Comparison of ENCODE assay signal across 8 cellular contexts in the genomic region with DNA sequence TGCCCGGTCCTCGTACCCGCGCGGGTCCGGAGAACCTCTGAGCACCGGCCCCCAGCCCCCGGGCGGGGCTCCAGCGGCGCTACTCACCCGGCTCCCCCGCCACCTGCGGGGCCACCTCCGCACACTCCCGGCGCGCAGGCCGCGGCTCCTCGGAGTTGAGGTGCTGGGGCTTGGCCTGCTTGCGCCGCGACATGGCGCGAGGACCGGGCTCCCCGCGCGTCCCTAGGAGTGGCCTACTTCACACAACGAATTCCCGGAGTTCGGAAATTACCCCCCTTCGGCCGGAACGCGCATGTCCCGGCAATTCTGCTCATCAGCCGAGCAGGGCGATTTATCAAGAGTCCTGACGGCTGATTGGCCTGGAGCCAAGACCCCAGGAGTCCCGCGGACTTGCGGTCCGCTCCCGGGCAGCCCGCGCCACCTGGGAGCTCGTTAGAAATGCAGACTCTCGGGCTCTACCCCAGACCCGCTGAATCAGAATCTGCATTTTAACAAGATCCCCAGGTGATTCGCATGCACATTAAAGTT.
A peak's percentile ranks its signal among the peaks of the same experiment; 100 is the strongest.
DNase-seq lines count a peak whose midpoint lies in the region; ATAC-seq and TF ChIP-seq lines count a peak whose summit lies in the region.

No MANE protein-coding gene starts in this region.

- peak overlapping the region; percentile 71 for H3K4me3 Mint-ChIP-seq in central memory CD8-positive, alpha-beta T cell

- peak overlapping the region; percentile 12; the same call in 1 of the 2 replicates for H3K9ac ChIP-seq in HUES64 (ENCODE audit: low read depth, low read length)

- intact Hi-C loops in left colon (cut with DNase I, micrococcal nuclease) = no loop called here
- intact Hi-C loops in aorta (cut with DNase I) = no loop called here

- H3K4me1 Mint-ChIP-seq in central memory CD8-positive, alpha-beta T cell = peaks cover 17% of the 10 kb centered on the region

- under 1% methylated on average over 52 of the region's 52 CpGs for WGBS in HUES64
- 3% methylated on average over 52 of the region's 52 CpGs for WGBS in thymus
- WGBS in aorta, 2 donors = 1% methylated on average over 49 to 52 of the region's 52 CpGs

- peaks cover 4% of the 10 kb centered on the region for H3K36me3 Mint-ChIP-seq in central memory CD8-positive, alpha-beta T cell (ENCODE audit: insufficient read depth)

- in situ Hi-C loops in ACHN (cut with HindIII; ENCODE audit: low pct_ligation_motif_present, low pct_unique_long_range_greater_than_20kb, low sequenced_read_pairs) = no loop called here

- ATAC-seq in central memory CD8-positive, alpha-beta T cell (replicated peaks; ENCODE audit: extremely low read depth, poor library complexity, severe bottlenecking) = no peak
- ATAC-seq in left colon = peak; percentile 44
- no peak for ATAC-seq in aorta (ENCODE audit: low FRiP score)

- no peaks in the 10 kb centered on the region for H3K9me3 Mint-ChIP-seq in central memory CD8-positive, alpha-beta T cell

- no peak for TF ChIP-seq CTCF in GM10248 (IDR thresholded peaks at IDR 0.05; ENCODE audit: control extremely low read depth, extremely low read depth, low read depth, missing control alignments)

- H3K9me3 ChIP-seq in HUES64 (ENCODE audit: insufficient read depth, low read depth, low read length) (no peaks in the 10 kb centered on the region), thymus (ENCODE audit: control insufficient read depth) (peaks cover 3% of the 10 kb centered on the region), aorta (ENCODE audit: control insufficient read depth, low read length) (no peaks in the 10 kb centered on the region)

- DNase-seq in ACHN (peak; percentile 49), left colon (peak in 1 of 2 donors; percentile 12), aorta (no peak), GM10248 (ENCODE audit: extremely low spot score) (no peak), RPMI8226 (no peak)
- no peak for DNase-seq in central memory CD8-positive, alpha-beta T cell (ENCODE audit: low spot score in 2 of 2)

- H3K36me3 ChIP-seq in HUES64 (ENCODE audit: insufficient read depth, low read length) = no peaks in the 10 kb centered on the region
- H3K36me3 ChIP-seq in thymus (ENCODE audit: control insufficient read depth, insufficient read depth) = no peaks in the 10 kb centered on the region
- no peaks in the 10 kb centered on the region for H3K36me3 ChIP-seq in aorta (ENCODE audit: control insufficient read depth in 1 of 2, insufficient read depth in 2 of 2, low read length in 1 of 2)

- H3K4me3 ChIP-seq in HUES64 (ENCODE audit: low read length) = peak overlapping the region; percentile 67
- H3K4me3 ChIP-seq in thymus (ENCODE audit: low read length) = peak overlapping the region; percentile 11
- peak overlapping the region in 1 of 2 donors; percentile 11 for H3K4me3 ChIP-seq in aorta (ENCODE audit: low read length in 2 of 2)

- H3K27ac ChIP-seq in HUES64 (ENCODE audit: low read depth, low read length) = peak overlapping the region; percentile 65; the same call in 1 of the 2 replicates
- no peak overlapping the region for H3K27ac ChIP-seq in thymus (ENCODE audit: low read depth)
- no peak overlapping the region for H3K27ac ChIP-seq in aorta (ENCODE audit: low read depth in 1 of 2, low read length in 2 of 2)

- H3K4me1 ChIP-seq in HUES64 (ENCODE audit: insufficient read depth, low read length) (peaks cover 14% of the 10 kb centered on the region), thymus (ENCODE audit: control insufficient read depth, insufficient read depth, low read length) (no peaks in the 10 kb centered on the region), aorta (ENCODE audit: control insufficient read depth in 1 of 2, insufficient read depth in 2 of 2, low read length in 2 of 2) (no peaks in the 10 kb centered on the region)

- H3K27me3 Mint-ChIP-seq in central memory CD8-positive, alpha-beta T cell = peaks cover 27% of the 10 kb centered on the region

- POLR2A ChIA-PET in GM10248 (lab: Yijun Ruan, JAX) = no interaction called here

- H3K27me3 ChIP-seq in HUES64 (ENCODE audit: insufficient read depth, low read length) (peaks cover 65% of the 10 kb centered on the region), thymus (ENCODE audit: control insufficient read depth, insufficient read depth) (peaks cover 36% of the 10 kb centered on the region), aorta (ENCODE audit: control insufficient read depth in 1 of 2, insufficient read depth in 2 of 2, low read length in 1 of 2) (no peaks in the 10 kb centered on the region)

- no peak overlapping the region for H3K27ac Mint-ChIP-seq in central memory CD8-positive, alpha-beta T cell (ENCODE audit: low read depth)

- CTCF ChIA-PET in GM10248 (lab: Yijun Ruan, JAX) = interaction anchor here (1.2 kb wide), 1 partner anchor 10 kb away, joined by 3 read pairs; no protein-coding TSS in a partner anchor
